In the genomic region with DNA sequence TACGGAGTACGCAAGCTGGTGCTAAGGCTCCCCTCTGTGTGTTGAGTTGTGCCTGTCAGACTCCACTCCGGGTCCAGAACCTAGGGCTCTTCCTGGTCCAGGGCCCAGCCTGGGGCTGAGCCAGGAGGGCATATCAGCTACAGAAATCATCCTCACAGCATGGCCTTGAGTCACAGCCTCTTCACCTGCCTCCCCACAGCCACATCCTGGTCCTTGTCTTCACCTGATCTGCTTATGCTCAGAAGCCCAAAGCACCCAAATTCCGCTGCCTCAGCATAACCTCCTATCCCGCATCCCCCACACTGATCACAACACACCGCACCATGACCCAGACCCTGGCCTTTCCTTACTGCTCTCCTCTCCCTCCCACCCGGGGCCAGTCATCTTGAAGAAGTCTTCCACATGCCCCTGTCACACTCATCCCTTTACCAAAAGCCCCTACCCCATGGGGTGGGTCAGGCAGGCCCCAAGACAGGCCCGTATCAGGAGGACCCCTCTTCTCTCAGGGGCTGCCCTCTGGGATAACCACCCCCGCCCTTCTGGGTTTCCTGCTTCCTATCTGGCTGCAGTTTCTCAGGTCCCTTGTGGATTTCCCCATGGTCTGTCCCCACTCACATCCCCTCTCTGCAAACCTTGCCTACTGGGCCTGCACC, we compare ENCODE assay signal across 13 cellular contexts. TPM values are rescaled to one million over a fixed set of nuclear protein-coding genes. Genes with fewer than 3 reads are reported as not detected.
DNase-seq lines count a peak whose midpoint lies in the region; ATAC-seq and TF ChIP-seq lines count a peak whose summit lies in the region.
"Had no signal": no experiment of that assay in that cellular context is flagged by ENCODE, and none has a peak within 500 bp of the region (broad histone marks: within the 10 kb centered on the region; RNA-seq: fewer than 3 reads in every experiment).

No MANE protein-coding gene starts in this region.

- in situ Hi-C loops in KBM-7 (cut with MboI; ENCODE audit: low pct_unique_long_range_greater_than_20kb, low sequenced_read_pairs): loop anchor here (25.0 kb wide), 1 partner anchor 453 kb away; no protein-coding TSS in a partner anchor

- CTCF ChIA-PET in PC-3 (lab: Charles Lee): no interaction called here

- POLR2A ChIA-PET in PC-3 (lab: Charles Lee; ENCODE audit: unreplicated experiment): interaction anchor here (0.7 kb wide), 1 partner anchor 235 kb away, joined by 6 read pairs; a partner anchor contains a TSS

- DNase-seq in left ventricle myocardium inferior: peak; percentile 6
- DNase-seq in heart right ventricle: no peak
- DNase-seq in activated effector memory CD4-positive, alpha-beta T cell treated with Interleukin-2 at 50 U/mL for 16 hours: peak; percentile 44
- peak; percentile 67 for DNase-seq in mesenteric fat pad (ENCODE audit: low spot score)
- DNase-seq in PC-3: no peak
- DNase-seq in KBM-7: no peak
- DNase-seq: foreskin melanocyte, GF-D8, NCI-H748 treated with DMSO at 0.1 percent for 48 hours had no signal

- H3K9me3 ChIP-seq in left ventricle myocardium inferior (replicated peaks) (no peaks in the 10 kb centered on the region), heart right ventricle (no peaks in the 10 kb centered on the region), PC-3 (ENCODE audit: low read length) (no peaks in the 10 kb centered on the region)

- no peaks in the 10 kb centered on the region for H4K20me1 ChIP-seq in PC-3 (ENCODE audit: low read length)

- H3K4me2 ChIP-seq in PC-3 (ENCODE audit: low read length): no peak overlapping the region

- BruUV-seq in PC-3 (replicated peaks; lab: Mats Ljungman, UMichigan): no TSS peak

- no peaks in the 10 kb centered on the region for H3F3A ChIP-seq in PC-3 (ENCODE audit: low read length, unreplicated experiment)

- H3K27ac ChIP-seq in left ventricle myocardium inferior (replicated peaks): no peak overlapping the region
- no peak overlapping the region for H3K27ac ChIP-seq in heart right ventricle
- no peak overlapping the region for H3K27ac ChIP-seq in PC-3 (ENCODE audit: low read length)

- H3K9ac ChIP-seq in PC-3 (ENCODE audit: low read length): no peak overlapping the region

- no peaks in the 10 kb centered on the region for H3K9me2 ChIP-seq in PC-3 (replicated peaks; ENCODE audit: low read length)

- H3K27me3 ChIP-seq in left ventricle myocardium inferior (ENCODE audit: low read depth) (no peaks in the 10 kb centered on the region), heart right ventricle (no peaks in the 10 kb centered on the region), PC-3 (ENCODE audit: low read length) (no peaks in the 10 kb centered on the region)

- H3K79me2 ChIP-seq in PC-3 (ENCODE audit: low read length): no peaks in the 10 kb centered on the region

- H2AFZ ChIP-seq in PC-3 (ENCODE audit: low read length): no peak overlapping the region

- no peak for ATAC-seq in heart right ventricle
- ATAC-seq in GM19397 (IDR thresholded peaks at IDR 0.05; ENCODE audit: unreplicated experiment): no peak
- ATAC-seq in PC-3: no peak
- ATAC-seq in GM21786 (IDR thresholded peaks at IDR 0.05; ENCODE audit: unreplicated experiment): no peak
- ATAC-seq: HCT116 had no signal

- no peaks in the 10 kb centered on the region for H3K36me3 ChIP-seq in left ventricle myocardium inferior
- no peaks in the 10 kb centered on the region for H3K36me3 ChIP-seq in heart right ventricle
- H3K36me3 ChIP-seq in PC-3 (ENCODE audit: low read depth, low read length): no peaks in the 10 kb centered on the region

- H3K4me3 ChIP-seq in left ventricle myocardium inferior (no peak overlapping the region), heart right ventricle (no peak overlapping the region), PC-3 (ENCODE audit: low read length) (no peak overlapping the region)

- TF ChIP-seq CTCF in left ventricle myocardium inferior (IDR thresholded peaks at IDR 0.05; ENCODE audit: borderline replicate concordance) (no peak), heart right ventricle (IDR thresholded peaks at IDR 0.05) (no peak), PC-3 (conservative IDR thresholded peaks at IDR 0.05; ENCODE audit: low read depth, low read length) (no peak)

- H3K4me1 ChIP-seq in left ventricle myocardium inferior: no peaks in the 10 kb centered on the region
- H3K4me1 ChIP-seq in heart right ventricle: no peaks in the 10 kb centered on the region
- no peaks in the 10 kb centered on the region for H3K4me1 ChIP-seq in PC-3 (ENCODE audit: insufficient read depth, low read length)

- intact Hi-C loops in left ventricle myocardium inferior (cut with micrococcal nuclease) (no loop called here), heart right ventricle (cut with DNase I) (no loop called here), PC-3 (cut with micrococcal nuclease) (no loop called here)

- WGBS in heart right ventricle, 2 donors: 76 to 81% methylated on average over 9 of the region's 9 CpGs

RNA-seq across cellular contexts. Expression of a gene that starts 1.3 kb away (rescaled TPM):
- not detected for total RNA-seq in left ventricle myocardium inferior
- total RNA-seq in heart right ventricle: not detected
- not detected for polyA plus RNA-seq in heart right ventricle
- not detected for total RNA-seq in mesenteric fat pad
- not detected in 2 replicates for total RNA-seq in PC-3 (2014; rRNA removed)
- total RNA-seq: pulmonary artery endothelial cell had no signal

RNA-seq across cellular contexts. Expression of a gene that starts 14.4 kb away (rescaled TPM):
- total RNA-seq in left ventricle myocardium inferior: not detected
- total RNA-seq in heart right ventricle: not detected
- not detected for polyA plus RNA-seq in heart right ventricle
- total RNA-seq in mesenteric fat pad: not detected
- total RNA-seq in PC-3 (2014; rRNA removed): 69.9 and 93.6 TPM in 2 replicates
- total RNA-seq: pulmonary artery endothelial cell had no signal

RNA-seq across cellular contexts. Expression of a gene that starts 47.7 kb away (rescaled TPM):
- total RNA-seq in left ventricle myocardium inferior (2.7 TPM), heart right ventricle (1 to 10 TPM; 2.1 to 4.5 (median 3.0) TPM), mesenteric fat pad (0.35 TPM), PC-3 (2014; rRNA removed) (0.15 and 0.35 TPM in 2 replicates)
- polyA plus RNA-seq in heart right ventricle: 1 to 10 TPM in 1 of 2 donors, under 1 TPM in 1; 0.26 to 7.0 TPM
- total RNA-seq: pulmonary artery endothelial cell had no signal

Comparison
In these comparisons a context has a peak if more than half of its experiments do, and no peak if none do; other contexts are left out.
1. DNase-seq: peak in left ventricle myocardium inferior (single experiment), activated effector memory CD4-positive, alpha-beta T cell treated with Interleukin-2 at 50 U/mL for 16 hours (single experiment) and mesenteric fat pad (single experiment); none in heart right ventricle (0 of 2), PC-3 (single experiment) and KBM-7 (single experiment).
2. RNA of a gene that starts 14.4 kb away (total RNA-seq): 69.9 to 93.6 TPM in PC-3; not detected in left ventricle myocardium inferior (single experiment), not detected in heart right ventricle and not detected in mesenteric fat pad (single experiment); every median in the first group is over 10 times any median in the second.